9 cellular contexts compared by ENCODE assay signal in the genomic region with DNA sequence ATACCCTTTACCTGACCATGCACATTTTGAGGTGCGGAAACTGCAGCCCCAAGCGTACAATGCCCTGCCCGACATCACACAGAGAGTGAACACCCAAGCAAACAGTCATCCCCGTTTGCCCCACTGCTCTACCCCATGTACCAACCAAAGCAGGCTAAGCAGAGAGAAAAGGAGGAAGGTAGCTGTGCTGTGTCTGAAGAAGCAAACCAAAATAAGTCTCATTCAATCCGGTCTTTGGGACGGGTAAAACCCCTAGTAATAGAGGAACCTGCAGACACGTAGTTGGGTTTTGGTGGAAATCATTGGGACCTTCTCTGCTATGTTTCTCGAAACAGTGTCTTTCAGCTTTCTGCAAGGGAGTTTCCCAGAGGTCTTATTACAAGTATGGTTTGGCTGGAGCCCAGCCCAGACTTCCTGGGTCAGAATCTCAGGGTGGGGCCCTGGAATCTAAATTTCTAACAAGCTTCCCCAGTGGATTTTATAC.
A peak's percentile ranks its signal among the peaks of the same experiment; 100 is the strongest.
DNase-seq lines count a peak whose midpoint lies in the region; ATAC-seq and TF ChIP-seq lines count a peak whose summit lies in the region.
"Had no signal": no experiment of that assay in that cellular context is flagged by ENCODE, and none has a peak within 500 bp of the region (broad histone marks: within the 10 kb centered on the region; RNA-seq: fewer than 3 reads in every experiment).

No MANE protein-coding gene starts in this region.

- H3K4me1 Mint-ChIP-seq in T-helper 1 cell treated with Interleukin-12 subunit alpha and Interleukin-12 subunit beta and Interleukin-4 antibody, amounts not matched to agents 30 μg/mL and 1 μg/mL, for 36 hours (ENCODE audit: low read depth), result peaks cover 26% of the 10 kb centered on the region

- DNase-seq in GM13976 (ENCODE audit: low spot score) (peak; percentile 67), mucosa of gallbladder (ENCODE audit: low spot score) (peak; percentile 44), SW 1271 (lab: John Stamatoyannopoulos, UW) (no peak), SIG-M5 treated with dmso at 0.1 percent for 504 hours (lab: John Stamatoyannopoulos, UW; ENCODE audit: unreplicated experiment) (no peak)
- no peak for DNase-seq in stimulated activated CD4-positive, alpha-beta T cell treated with anti-CD3 and anti-CD28 coated beads, Interleukin-1b, Interleukin-23, amount 100 ng/mL, for 48 hours

- in situ Hi-C loops in GM13976 (cut with MboI; ENCODE audit: low sequenced_read_pairs, unreplicated experiment), result loop anchor here (25.0 kb wide), 1 partner anchor 341 kb away; no protein-coding TSS in a partner anchor

- ATAC-seq in HG02610 (IDR thresholded peaks at IDR 0.05; ENCODE audit: unreplicated experiment) (peak; percentile 67), GM19328 (IDR thresholded peaks at IDR 0.05; ENCODE audit: unreplicated experiment) (no peak)

- no peak for TF ChIP-seq CTCF in GM13976 (IDR thresholded peaks at IDR 0.05; ENCODE audit: borderline replicate concordance, control extremely low read depth, extremely low read depth, insufficient read depth, missing control alignments)

- peak overlapping the region; percentile 13 for H3K27ac Mint-ChIP-seq in T-helper 1 cell treated with Interleukin-12 subunit alpha and Interleukin-12 subunit beta and Interleukin-4 antibody, amounts not matched to agents 30 μg/mL and 1 μg/mL, for 36 hours

- H3K36me3 Mint-ChIP-seq in T-helper 1 cell treated with Interleukin-12 subunit alpha and Interleukin-12 subunit beta and Interleukin-4 antibody, amounts not matched to agents 30 μg/mL and 1 μg/mL, for 36 hours (ENCODE audit: low read depth), result no peaks in the 10 kb centered on the region
- H3K36me3 Mint-ChIP-seq: brain had no signal

- H3K4me3 Mint-ChIP-seq in T-helper 1 cell treated with Interleukin-12 subunit alpha and Interleukin-12 subunit beta and Interleukin-4 antibody, amounts not matched to agents 30 μg/mL and 1 μg/mL, for 36 hours, result no peak overlapping the region
- H3K4me3 Mint-ChIP-seq: brain had no signal

- H3K9me3 Mint-ChIP-seq in T-helper 1 cell treated with Interleukin-12 subunit alpha and Interleukin-12 subunit beta and Interleukin-4 antibody, amounts not matched to agents 30 μg/mL and 1 μg/mL, for 36 hours, result no peaks in the 10 kb centered on the region
- H3K9me3 Mint-ChIP-seq: brain had no signal

- H3K27me3 Mint-ChIP-seq in T-helper 1 cell treated with Interleukin-12 subunit alpha and Interleukin-12 subunit beta and Interleukin-4 antibody, amounts not matched to agents 30 μg/mL and 1 μg/mL, for 36 hours (ENCODE audit: low read depth), result peaks cover 58% of the 10 kb centered on the region

Comparison
In these comparisons a context has a peak if more than half of its experiments do, and no peak if none do; other contexts are left out.
1. DNase-seq: peak in GM13976 (single experiment) and mucosa of gallbladder (single experiment); none in stimulated activated CD4-positive, alpha-beta T cell treated with anti-CD3 and anti-CD28 coated beads, Interleukin-1b, Interleukin-23, amount 100 ng/mL, for 48 hours (single experiment), SW 1271 (0 of 2) and SIG-M5 treated with dmso at 0.1 percent for 504 hours (single experiment).